ENCODE assay signal across 8 cellular contexts in the genomic region with DNA sequence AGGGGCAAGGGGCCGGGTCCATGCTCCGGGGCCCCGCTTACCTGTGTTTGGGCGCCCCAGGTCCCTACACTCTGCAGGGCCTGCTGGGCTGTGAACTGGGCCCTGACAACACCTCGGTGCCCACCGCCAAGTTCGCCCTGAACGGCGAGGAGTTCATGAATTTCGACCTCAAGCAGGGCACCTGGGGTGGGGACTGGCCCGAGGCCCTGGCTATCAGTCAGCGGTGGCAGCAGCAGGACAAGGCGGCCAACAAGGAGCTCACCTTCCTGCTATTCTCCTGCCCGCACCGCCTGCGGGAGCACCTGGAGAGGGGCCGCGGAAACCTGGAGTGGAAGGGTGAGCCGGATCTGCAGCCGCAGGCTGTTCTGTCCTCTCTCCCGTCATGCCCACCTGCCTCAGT. TPM values are rescaled to one million over a fixed set of nuclear protein-coding genes. Genes with fewer than 3 reads are reported as not detected.
DNase-seq lines count a peak whose midpoint lies in the region; ATAC-seq and TF ChIP-seq lines count a peak whose summit lies in the region.
"Had no signal": no experiment of that assay in that cellular context is flagged by ENCODE, and none has a peak within 500 bp of the region (broad histone marks: within the 10 kb centered on the region; RNA-seq: fewer than 3 reads in every experiment).

No MANE protein-coding gene starts in this region.

- H3K4me3 Mint-ChIP-seq in brain, result peak overlapping the region; percentile 86 to 94 (median 90)
- H3K4me3 Mint-ChIP-seq in progenitor cell of endocrine pancreas (ENCODE audit: low read depth), result peak overlapping the region; percentile 82

- peaks cover 32% of the 10 kb centered on the region for H3K4me1 Mint-ChIP-seq in brain
- peaks cover 28% of the 10 kb centered on the region for H3K4me1 Mint-ChIP-seq in progenitor cell of endocrine pancreas (ENCODE audit: low read depth)

- H3K27ac Mint-ChIP-seq in brain (no peak overlapping the region), progenitor cell of endocrine pancreas (peak overlapping the region; percentile 67)

- DNase-seq in progenitor cell of endocrine pancreas (ENCODE audit: low spot score, unreplicated experiment) (no peak), NCI-H524 treated with DMSO at 0.1 percent for 48 hours (lab: John Stamatoyannopoulos, UW) (no peak), NOMO-1 (lab: John Stamatoyannopoulos, UW; ENCODE audit: unreplicated experiment in 2 of 2) (no peak)
- DNase-seq: anterior cingulate cortex, RPMI8226 had no signal

- no peaks in the 10 kb centered on the region for H3K36me3 ChIP-seq in Loucy (ENCODE audit: insufficient read depth, low read length)

- H3F3A ChIP-seq in Loucy (ENCODE audit: low read depth), result no peaks in the 10 kb centered on the region

- H3K27me3 Mint-ChIP-seq in brain (peaks cover 15% of the 10 kb centered on the region), progenitor cell of endocrine pancreas (no peaks in the 10 kb centered on the region)

- no peaks in the 10 kb centered on the region for H3K9me3 ChIP-seq in Loucy (ENCODE audit: insufficient read depth, low read depth, low read length)

- H3K4me2 ChIP-seq in Loucy (ENCODE audit: low read depth, low read length, poor library complexity, severe bottlenecking), result peak overlapping the region; percentile 93

- H4K20me1 ChIP-seq in Loucy (ENCODE audit: insufficient read depth, low read length, poor library complexity, severe bottlenecking), result no peaks in the 10 kb centered on the region

- no peak overlapping the region for H3K9ac ChIP-seq in Loucy (ENCODE audit: low read depth, low read length, poor library complexity, severe bottlenecking)

- peaks cover 11% of the 10 kb centered on the region for H3K36me3 Mint-ChIP-seq in brain
- peaks cover 8% of the 10 kb centered on the region for H3K36me3 Mint-ChIP-seq in progenitor cell of endocrine pancreas (ENCODE audit: insufficient read depth)

- no peaks in the 10 kb centered on the region for H3K9me2 ChIP-seq in Loucy (replicated peaks; ENCODE audit: low read depth, low read length)

- H3K4me3 ChIP-seq in Loucy (ENCODE audit: low read length, poor library complexity, severe bottlenecking), result no peak overlapping the region

- no peaks in the 10 kb centered on the region for H3K27me3 ChIP-seq in Loucy (ENCODE audit: insufficient read depth, low read length, poor library complexity, severe bottlenecking)

- TF ChIP-seq CTCF in Loucy (conservative IDR thresholded peaks at IDR 0.05; ENCODE audit: low read length) (no peak), brain (conservative IDR thresholded peaks at IDR 0.05) (no peak), progenitor cell of endocrine pancreas (IDR thresholded peaks at IDR 0.05; ENCODE audit: unreplicated experiment) (no peak)

- H3K9me3 Mint-ChIP-seq in brain (no peaks in the 10 kb centered on the region), progenitor cell of endocrine pancreas (ENCODE audit: low read depth) (no peaks in the 10 kb centered on the region)

- no peaks in the 10 kb centered on the region for H3K79me2 ChIP-seq in Loucy (ENCODE audit: insufficient read depth, low read length)

- no peak for ATAC-seq in GM18502 (IDR thresholded peaks at IDR 0.05; ENCODE audit: poor library complexity, unreplicated experiment)

- peaks cover 24% of the 10 kb centered on the region for H3K4me1 ChIP-seq in Loucy (ENCODE audit: insufficient read depth, low read length, poor library complexity, severe bottlenecking)

- no peak overlapping the region for H2AFZ ChIP-seq in Loucy (ENCODE audit: low read length)

RNA-seq across cellular contexts. Expression of a gene that starts 1.7 kb away (rescaled TPM):
- polyA plus RNA-seq in brain (ENCODE audit: insufficient read depth, low read depth, low replicate concordance), result 80.4 TPM
- total RNA-seq in progenitor cell of endocrine pancreas, result 153 and 169 TPM in 2 replicates

RNA-seq across cellular contexts. Expression of a gene that starts 13.7 kb away (rescaled TPM):
- 14.2 TPM for polyA plus RNA-seq in brain (ENCODE audit: insufficient read depth, low read depth, low replicate concordance)
- 43.4 and 58.0 TPM in 2 replicates for total RNA-seq in progenitor cell of endocrine pancreas

RNA-seq across cellular contexts. Expression of a gene that starts 17.9 kb away (rescaled TPM):
- polyA plus RNA-seq in brain (ENCODE audit: insufficient read depth, low read depth, low replicate concordance), result 6,171 TPM
- total RNA-seq in progenitor cell of endocrine pancreas, result 2,272 and 2,377 TPM in 2 replicates

RNA-seq across cellular contexts. Expression of a gene that starts 26.7 kb away (rescaled TPM):
- 2,708 TPM for polyA plus RNA-seq in brain (ENCODE audit: insufficient read depth, low read depth, low replicate concordance)
- total RNA-seq in progenitor cell of endocrine pancreas, result 2,665 and 2,783 TPM in 2 replicates

RNA-seq across cellular contexts. Expression of a gene that starts 40.1 kb away (rescaled TPM):
- polyA plus RNA-seq in brain (ENCODE audit: insufficient read depth, low read depth, low replicate concordance), result 8.0 TPM
- 0.96 and 1.1 TPM in 2 replicates for total RNA-seq in progenitor cell of endocrine pancreas
